In genomic region chr22:49735411-49736311, GRCh38 we compare ENCODE assay signal across 12 cellular contexts.
DNase-seq lines count a peak whose midpoint lies in the region; FAIRE-seq and TF ChIP-seq lines count a peak whose summit lies in the region.
"Had no signal": no experiment of that assay in that cellular context is flagged by ENCODE, and none has a peak within 500 bp of the region (broad histone marks: within the 10 kb centered on the region; RNA-seq: fewer than 3 reads in every experiment).

No MANE protein-coding gene starts in this region.

- no peak for FAIRE-seq in urothelium cell line (lab: Jason Lieb, UNC)
- FAIRE-seq: endometrium, TTC549 had no signal

- TF ChIP-seq CTCF in fibroblast of villous mesenchyme (IDR thresholded peaks at IDR 0.05; ENCODE audit: insufficient read depth, low read depth, low read length), result no peak

- peak; percentile 21 to 34 for DNase-seq in stimulated activated CD4-positive, alpha-beta T cell treated with anti-CD3 and anti-CD28 coated beads, Interleukin-2, amount 100 ng/mL, for 24 hours
- no peak for DNase-seq in stimulated activated CD4-positive, alpha-beta T cell treated with anti-CD3 and anti-CD28 coated beads, Interleukin-4, amount 100 ng/mL, for 24 hours
- DNase-seq in RPMI7951 (ENCODE audit: low read depth) (peak; percentile 9), fibroblast of villous mesenchyme (ENCODE audit: low read depth) (peak; percentile 3), urothelium cell line (ENCODE audit: low spot score) (peak; percentile 76), NCI-H146 (lab: John Stamatoyannopoulos, UW) (no peak), SIG-M5 treated with dmso at 0.1 percent for 504 hours (lab: John Stamatoyannopoulos, UW; ENCODE audit: unreplicated experiment) (no peak), superior temporal gyrus (ENCODE audit: extremely low spot score) (no peak)
- DNase-seq: CD4-positive, alpha-beta memory T cell; NCI-H774 had no signal

- H3K4me3 ChIP-seq in fibroblast of villous mesenchyme (ENCODE audit: low read depth, low read length), result no peak overlapping the region

Comparison
In these comparisons a context has a peak if more than half of its experiments do, and no peak if none do; other contexts are left out.
1. DNase-seq: peak in stimulated activated CD4-positive, alpha-beta T cell treated with anti-CD3 and anti-CD28 coated beads, Interleukin-2, amount 100 ng/mL, for 24 hours (2 of 2), RPMI7951 (single experiment), fibroblast of villous mesenchyme (single experiment) and urothelium cell line (single experiment); none in stimulated activated CD4-positive, alpha-beta T cell treated with anti-CD3 and anti-CD28 coated beads, Interleukin-4, amount 100 ng/mL, for 24 hours (single experiment), NCI-H146 (single experiment), SIG-M5 treated with dmso at 0.1 percent for 504 hours (single experiment) and superior temporal gyrus (single experiment).